8 cellular contexts compared by ENCODE assay signal in genomic region chr7:83162402-83163256, GRCh38. TPM values are rescaled to one million over a fixed set of nuclear protein-coding genes. Genes with fewer than 3 reads are reported as not detected.
DNase-seq lines count a peak whose midpoint lies in the region; ATAC-seq and TF ChIP-seq lines count a peak whose summit lies in the region.

Gene PCLO, minus strand, starts transcription at chr7:83162884. Its CDS starts 292 bp downstream, at chr7:83162592.

- no peaks in the 10 kb centered on the region for H3K4me1 ChIP-seq in mucosa of descending colon (ENCODE audit: low read depth)

- DNase-seq in AG20443 (ENCODE audit: low spot score) (peak; percentile 55), NCI-H524 treated with DMSO at 0.1 percent for 48 hours (lab: John Stamatoyannopoulos, UW) (peak; percentile 88), epithelial cell of prostate (ENCODE audit: low read depth, low spot score) (peak; percentile 67), mucosa of descending colon (peak; percentile 88 to 95 (median 91))
- DNase-seq in activated CD8-positive, alpha-beta memory T cell treated with anti-CD3 and anti-CD28 coated beads for 1 hour (ENCODE audit: extremely low read depth in 1 of 2, low read depth in 1 of 2), result peak; percentile 0 to 9

- peak within 1 kb of the TSS; percentile 76 for H3K27ac ChIP-seq in epithelial cell of prostate

- TF ChIP-seq CTCF in mucosa of descending colon (IDR thresholded peaks at IDR 0.05), result no peak

- no peaks in the 10 kb centered on the region for H3K4me1 Mint-ChIP-seq in stimulated activated memory B cell treated with anti-CD40 and anti-IgM and Interleukin-4, amounts not matched to agents 10 μg/mL and 1 μg/mL and 100 μg/mL, for 72 hours

- intact Hi-C loops in mucosa of descending colon (cut with DNase I, micrococcal nuclease), result no loop called here

- H3K27me3 Mint-ChIP-seq in stimulated activated memory B cell treated with anti-CD40 and anti-IgM and Interleukin-4, amounts not matched to agents 10 μg/mL and 1 μg/mL and 100 μg/mL, for 72 hours, result no peaks in the 10 kb centered on the region

- ATAC-seq in GM19351 (IDR thresholded peaks at IDR 0.05; ENCODE audit: unreplicated experiment), result peak; percentile 86
- ATAC-seq in HG03457 (IDR thresholded peaks at IDR 0.05; ENCODE audit: unreplicated experiment), result peak; percentile 94
- ATAC-seq in mucosa of descending colon, result peak; percentile 98
- ATAC-seq in stimulated activated memory B cell treated with anti-CD40 and anti-IgM and Interleukin-4, amounts not matched to agents 10 μg/mL and 1 μg/mL and 100 μg/mL, for 72 hours, result peak; percentile 91

- H3K4me3 ChIP-seq in mucosa of descending colon, result peak within 1 kb of the TSS; percentile 44

- no peaks in the 10 kb centered on the region for H3K36me3 ChIP-seq in mucosa of descending colon (ENCODE audit: low read depth)

- no peaks in the 10 kb centered on the region for H3K9me3 ChIP-seq in mucosa of descending colon

- H3K4me3 Mint-ChIP-seq in stimulated activated memory B cell treated with anti-CD40 and anti-IgM and Interleukin-4, amounts not matched to agents 10 μg/mL and 1 μg/mL and 100 μg/mL, for 72 hours, result peak within 1 kb of the TSS; percentile 73

- no peaks in the 10 kb centered on the region for H3K9me3 Mint-ChIP-seq in stimulated activated memory B cell treated with anti-CD40 and anti-IgM and Interleukin-4, amounts not matched to agents 10 μg/mL and 1 μg/mL and 100 μg/mL, for 72 hours

- peak within 1 kb of the TSS; percentile 40 for H3K27ac Mint-ChIP-seq in stimulated activated memory B cell treated with anti-CD40 and anti-IgM and Interleukin-4, amounts not matched to agents 10 μg/mL and 1 μg/mL and 100 μg/mL, for 72 hours

- no peaks in the 10 kb centered on the region for H3K36me3 Mint-ChIP-seq in stimulated activated memory B cell treated with anti-CD40 and anti-IgM and Interleukin-4, amounts not matched to agents 10 μg/mL and 1 μg/mL and 100 μg/mL, for 72 hours

RNA-seq across cellular contexts. Expression of gene PCLO, which starts in this region (rescaled TPM):
- 10 to 100 TPM in 1 of 3 donors, 1 to 10 TPM in 2; 5.5 to 16.5 (median 7.1) TPM for total RNA-seq in mucosa of descending colon

Comparison
In these comparisons a context has a peak if more than half of its experiments do, and no peak if none do; other contexts are left out.
1. Peak in every context shown above with its lines: DNase-seq, ATAC-seq, H3K4me3 ChIP-seq and H3K27ac ChIP-seq.
2. DNase-seq: peak in every context shown above with its lines; median percentile 91 in mucosa of descending colon; 88 in NCI-H524 treated with DMSO at 0.1 percent for 48 hours; 67 in epithelial cell of prostate; 55 in AG20443; 4 in activated CD8-positive, alpha-beta memory T cell treated with anti-CD3 and anti-CD28 coated beads for 1 hour.